Comparison of ENCODE assay signal across 1 cellular context in genomic region chr3:150603090-150603887, GRCh38.
TF ChIP-seq lines count a peak whose summit lies in the region.

SELENOT (plus strand) TSS chr3:150603321; CDS start chr3:150603363, 42 bp downstream.

TF ChIP-seq in SK-N-SH, 30 proteins besides CTCF, POLR2A, EP300 and RAD21 (continued from another document):
- TF ChIP-seq USF1 (IDR thresholded peaks at IDR 0.05; ENCODE audit: borderline replicate concordance, low read depth) (peak; percentile 42; the same call in 1 of the 2 replicates), ZBTB33 (IDR thresholded peaks at IDR 0.05; ENCODE audit: borderline replicate concordance, low read depth) (no peak), EZH2phosphoT487 (IDR thresholded peaks at IDR 0.05; ENCODE audit: borderline replicate concordance, low read depth) (no peak), MXI1 (IDR thresholded peaks at IDR 0.05; ENCODE audit: low read depth, low read length) (peak; percentile 79), SIN3A (IDR thresholded peaks at IDR 0.05; ENCODE audit: borderline replicate concordance, low read depth, low read length) (peak; percentile 58; the same call in 1 of the 2 replicates), NFIC (IDR thresholded peaks at IDR 0.05; ENCODE audit: borderline replicate concordance) (peak; percentile 52), RXRA (IDR thresholded peaks at IDR 0.05; ENCODE audit: borderline replicate concordance, low read depth) (no peak), GABPA (IDR thresholded peaks at IDR 0.05; ENCODE audit: low read depth) (no peak), SMC3 (IDR thresholded peaks at IDR 0.05; ENCODE audit: low read depth, low read length) (no peak), TEAD4 (IDR thresholded peaks at IDR 0.05; ENCODE audit: borderline replicate concordance, insufficient read depth) (0 out of 2 replicates have a peak, but pooled peaks have one; percentile 27), RFX5 (IDR thresholded peaks at IDR 0.05; ENCODE audit: low read length) (no peak), FOSL2 (IDR thresholded peaks at IDR 0.05; ENCODE audit: borderline replicate concordance, low read depth) (no peak; the same call in 1 of the 2 replicates), GATA2 (CRISPR knock-in tag; IDR thresholded peaks at IDR 0.05) (no peak), MAX (IDR thresholded peaks at IDR 0.05; ENCODE audit: low read depth) (peak; percentile 78)
TF ChIP-seq in SK-N-SH: peak in this region for 17.
